ENCODE assay signal across 30 cellular contexts in genomic region chr3:191962324-191962723, GRCh38.
"Had no signal": no experiment of that assay in that cellular context is flagged by ENCODE, and none has a peak within 500 bp of the region (broad histone marks: within the 10 kb centered on the region; RNA-seq: fewer than 3 reads in every experiment).

No MANE protein-coding gene starts in this region.

- H3K27me3 Mint-ChIP-seq: activated CD4-positive, alpha-beta memory T cell treated with anti-CD3 and anti-CD28 coated beads, Interleukin-2, amount 10 ng/mL, durations not matched to agents 7 days and 5 days; activated CD4-positive, alpha-beta T cell treated with anti-CD3 and anti-CD28 coated beads, Interleukin-2, amount 10 ng/mL, durations not matched to agents 7 days and 5 days; naive thymus-derived CD4-positive, alpha-beta T cell had no signal

- H3K27ac ChIP-seq: breast epithelium, esophagus muscularis mucosa, foreskin keratinocyte, heart left ventricle, left ventricle myocardium inferior, parathyroid adenoma, testis, transverse colon had no signal

- H3K9me3 Mint-ChIP-seq: activated CD4-positive, alpha-beta memory T cell treated with anti-CD3 and anti-CD28 coated beads, Interleukin-2, amount 10 ng/mL, durations not matched to agents 7 days and 5 days; activated CD4-positive, alpha-beta T cell treated with anti-CD3 and anti-CD28 coated beads, Interleukin-2, amount 10 ng/mL, durations not matched to agents 7 days and 5 days; activated naive CD4-positive, alpha-beta T cell treated with anti-CD3 and anti-CD28 coated beads, Interleukin-2, amount 50 U/mL, for 72 hours; activated T-cell treated with anti-CD3 and anti-CD28 coated beads, Interleukin-2, amount 50 U/mL, for 4 hours; activated T-helper 2 cell treated with anti-CD3 and anti-CD28 coated beads, Interferon-gamma antibody, Interleukin-2, Interleukin-4, amounts not matched to agents 10 μg/mL and 5 μg/mL and 100 μg/mL, durations not matched to agents 14 hours and 24 hours and 36 hours; mesothelial cell of epicardium; T-helper 1 cell treated with Interleukin-12 subunit alpha and Interleukin-12 subunit beta and Interleukin-4 antibody, amounts not matched to agents 30 μg/mL and 1 μg/mL, for 36 hours had no signal

- DNase-seq: activated CD4-positive, alpha-beta memory T cell treated with anti-CD3 and anti-CD28 coated beads, Interleukin-2, amount 10 ng/mL, durations not matched to agents 7 days and 5 days; activated CD4-positive, alpha-beta T cell treated with anti-CD3 and anti-CD28 coated beads for 1 hour; activated CD4-positive, alpha-beta T cell treated with anti-CD3 and anti-CD28 coated beads, Interleukin-2, amount 10 ng/mL, durations not matched to agents 7 days and 5 days; activated CD8-positive, alpha-beta memory T cell treated with anti-CD3 and anti-CD28 coated beads, Interleukin-2, amount 50 U/mL, for 48 hours; activated naive CD4-positive, alpha-beta T cell; activated T-cell treated with anti-CD3 and anti-CD28 coated beads, Interleukin-2, amount 50 U/mL, for 4 hours; central memory CD4-positive, alpha-beta T cell; foreskin keratinocyte; heart left ventricle; hypothalamus; left ventricle myocardium inferior; naive thymus-derived CD4-positive, alpha-beta T cell; nucleus accumbens; right cardiac atrium; stimulated activated CD4-positive, alpha-beta T cell treated with anti-CD3 and anti-CD28 coated beads, Interleukin-12 subunit alpha, Interleukin-12 subunit beta, amount 100 ng/mL, for 4 hours; stimulated activated CD4-positive, alpha-beta T cell treated with anti-CD3 and anti-CD28 coated beads, Interleukin-4, amount 100 ng/mL, for 1 hour; stimulated activated naive CD8-positive, alpha-beta T cell treated with anti-CD3 and anti-CD28 coated beads, Interleukin-15, Interleukin-2, amounts not matched to agents 100 U/mL and 50 U/mL, for 24 hours; SW 1271; T-helper 9 cell; testis; transverse colon had no signal

- H3K4me3 Mint-ChIP-seq: activated CD4-positive, alpha-beta memory T cell treated with anti-CD3 and anti-CD28 coated beads, Interleukin-2, amount 10 ng/mL, durations not matched to agents 7 days and 5 days; activated CD4-positive, alpha-beta T cell treated with anti-CD3 and anti-CD28 coated beads, Interleukin-2, amount 10 ng/mL, durations not matched to agents 7 days and 5 days; activated T-cell treated with anti-CD3 and anti-CD28 coated beads, Interleukin-2, amount 50 U/mL, for 4 hours; mesothelial cell of epicardium; naive thymus-derived CD4-positive, alpha-beta T cell; T-helper 1 cell treated with Interleukin-12 subunit alpha and Interleukin-12 subunit beta and Interleukin-4 antibody, amounts not matched to agents 30 μg/mL and 1 μg/mL, for 36 hours had no signal

- H3K9me3 ChIP-seq: breast epithelium, esophagus muscularis mucosa, heart left ventricle, left ventricle myocardium inferior, testis, transverse colon had no signal

- ATAC-seq: activated naive CD4-positive, alpha-beta T cell treated with anti-CD3 and anti-CD28 coated beads, Interleukin-2, amount 50 U/mL, for 72 hours; activated T-cell treated with anti-CD3 and anti-CD28 coated beads, Interleukin-2, amount 50 U/mL, for 4 hours; foreskin keratinocyte; heart left ventricle; naive thymus-derived CD4-positive, alpha-beta T cell; right cardiac atrium; stimulated activated naive CD8-positive, alpha-beta T cell treated with anti-CD3 and anti-CD28 coated beads, Interleukin-15, Interleukin-2, amounts not matched to agents 100 U/mL and 50 U/mL, for 24 hours had no signal

- H3K4me1 Mint-ChIP-seq: activated CD4-positive, alpha-beta memory T cell treated with anti-CD3 and anti-CD28 coated beads, Interleukin-2, amount 10 ng/mL, durations not matched to agents 7 days and 5 days; activated CD4-positive, alpha-beta T cell treated with anti-CD3 and anti-CD28 coated beads, Interleukin-2, amount 10 ng/mL, durations not matched to agents 7 days and 5 days had no signal

- H3K27me3 ChIP-seq: breast epithelium, esophagus muscularis mucosa, foreskin keratinocyte, heart left ventricle, testis, transverse colon had no signal

- H3K36me3 ChIP-seq: breast epithelium, esophagus muscularis mucosa, heart left ventricle, left ventricle myocardium inferior, transverse colon had no signal

- H3K4me3 ChIP-seq: breast epithelium, esophagus muscularis mucosa, heart left ventricle, left ventricle myocardium inferior, lung, testis, transverse colon had no signal

- H2AFZ ChIP-seq: parathyroid adenoma had no signal

- H3K27ac Mint-ChIP-seq: activated CD4-positive, alpha-beta memory T cell treated with anti-CD3 and anti-CD28 coated beads, Interleukin-2, amount 10 ng/mL, durations not matched to agents 7 days and 5 days; activated CD4-positive, alpha-beta T cell treated with anti-CD3 and anti-CD28 coated beads, Interleukin-2, amount 10 ng/mL, durations not matched to agents 7 days and 5 days; activated naive CD4-positive, alpha-beta T cell treated with anti-CD3 and anti-CD28 coated beads, Interleukin-2, amount 50 U/mL, for 72 hours; activated T-helper 2 cell treated with anti-CD3 and anti-CD28 coated beads, Interferon-gamma antibody, Interleukin-2, Interleukin-4, amounts not matched to agents 10 μg/mL and 5 μg/mL and 100 μg/mL, durations not matched to agents 14 hours and 24 hours and 36 hours; naive thymus-derived CD4-positive, alpha-beta T cell; T-helper 1 cell treated with Interleukin-12 subunit alpha and Interleukin-12 subunit beta and Interleukin-4 antibody, amounts not matched to agents 30 μg/mL and 1 μg/mL, for 36 hours had no signal

- FAIRE-seq: TTC549 had no signal

- H3K4me1 ChIP-seq: breast epithelium, foreskin keratinocyte, heart left ventricle, left ventricle myocardium inferior, parathyroid adenoma, transverse colon had no signal

- H3K36me3 Mint-ChIP-seq: activated naive CD4-positive, alpha-beta T cell treated with anti-CD3 and anti-CD28 coated beads, Interleukin-2, amount 50 U/mL, for 72 hours; mesothelial cell of epicardium; naive thymus-derived CD4-positive, alpha-beta T cell had no signal

- H3K9ac ChIP-seq: parathyroid adenoma had no signal
